In genomic region chr20:29093958-29094357, GRCh38 we compare ENCODE assay signal across 8 cellular contexts.
DNase-seq lines count a peak whose midpoint lies in the region; ATAC-seq, FAIRE-seq and TF ChIP-seq lines count a peak whose summit lies in the region.
"Not testable (repeated sequence)": the region's sequence is repeated elsewhere in the genome, so short reads cannot be mapped to it uniquely, and the experiment has no call there.

No MANE protein-coding gene starts in this region.

- H3K36me3 ChIP-seq in K562 (ENCODE audit: control insufficient read depth, insufficient read depth, low read length): peaks cover 16% of the 10 kb centered on the region; the same call in 1 of the 3 replicates
- H3K36me3 ChIP-seq in HepG2 (replicated peaks in 1 of 2; ENCODE audit: control insufficient read depth in 1 of 2, insufficient read depth in 2 of 2, low read length in 2 of 2): not testable (repeated sequence)

- intact Hi-C loops in K562 (cut with micrococcal nuclease); HepG2 (cut with micrococcal nuclease; ENCODE audit: unreplicated experiment): not testable (repeated sequence)

- TF ChIP-seq POLR2A in K562 (conservative IDR thresholded peaks at IDR 0.05); HepG2 (IDR thresholded peaks at IDR 0.05; ENCODE audit: insufficient read depth in 1 of 2, low read depth in 2 of 2, low read length in 2 of 2): not testable (repeated sequence)

- TF ChIP-seq EP300 in K562 (IDR thresholded peaks at IDR 0.05; ENCODE audit: low read length); HepG2 (IDR thresholded peaks at IDR 0.05; ENCODE audit: low read depth in 2 of 2, low read length in 2 of 2); HepG2 (CRISPR knock-in tag; IDR thresholded peaks at IDR 0.05; ENCODE audit: borderline replicate concordance): not testable (repeated sequence)

- H3K27me3 ChIP-seq in K562 (ENCODE audit: control insufficient read depth in 2 of 2, insufficient read depth in 2 of 2, low read length in 2 of 2); HepG2 (ENCODE audit: control insufficient read depth in 1 of 2, insufficient read depth in 2 of 2, low read length in 2 of 2): not testable (repeated sequence)

- ATAC-seq in K562, HepG2: not testable (repeated sequence)

- CTCF ChIA-PET in K562 (lab: Yijun Ruan, JAX; ENCODE audit: low intra/inter-chr PET ratio); HepG2 (lab: Yijun Ruan, JAX; ENCODE audit: low intra/inter-chr PET ratio, low total read pairs): not testable (repeated sequence)

- peak; percentile 17 for DNase-seq in NCI-H226
- DNase-seq in RKO (ENCODE audit: low spot score): peak; percentile 11
- DNase-seq in RPMI7951 (ENCODE audit: low read depth): peak; percentile 62
- DNase-seq in K562 (ENCODE audit: extremely low read depth in 1 of 4, low spot score in 3 of 4); HepG2 (ENCODE audit: low spot score): not testable (repeated sequence)
- peak; percentile 15 for DNase-seq in choroid plexus epithelial cell (ENCODE audit: low read depth)
- DNase-seq in iris pigment epithelial cell (ENCODE audit: low read depth): peak; percentile 24
- DNase-seq in non-pigmented ciliary epithelial cell (ENCODE audit: low read depth): peak; percentile 3

- not testable (repeated sequence) for H3K9me1 ChIP-seq in K562 (ENCODE audit: control insufficient read depth, insufficient read depth, low read length)

- H3K4me2 ChIP-seq in K562 (ENCODE audit: insufficient read depth, low read length); HepG2 (ENCODE audit: low read depth, low read length): not testable (repeated sequence)

- TF ChIP-seq RAD21 in K562 (CRISPR knock-in tag; conservative IDR thresholded peaks at IDR 0.05 in 1 of 2, IDR thresholded peaks at IDR 0.05 in 1 of 2); HepG2 (CRISPR knock-in tag; IDR thresholded peaks at IDR 0.05): not testable (repeated sequence)

- not testable (repeated sequence) for H3K79me2 ChIP-seq in K562 (ENCODE audit: control insufficient read depth, insufficient read depth, low read length); HepG2 (ENCODE audit: insufficient read depth, low read length)

- not testable (repeated sequence) for TF ChIP-seq CTCF in K562 (IDR thresholded peaks at IDR 0.05 in 2 of 3, conservative IDR thresholded peaks at IDR 0.05 in 1 of 3; ENCODE audit: insufficient read depth in 2 of 3, low read depth in 1 of 3, low read length in 3 of 3); choroid plexus epithelial cell (conservative IDR thresholded peaks at IDR 0.05; ENCODE audit: low read depth, low read length); HepG2 (CRISPR knock-in tag; IDR thresholded peaks at IDR 0.05)

- H2AFZ ChIP-seq in K562 (ENCODE audit: low read depth, low read length); HepG2 (ENCODE audit: low read length): not testable (repeated sequence)

- FAIRE-seq in K562 (lab: Jason Lieb, UNC); HepG2 (lab: Jason Lieb, UNC): not testable (repeated sequence)

- H3K4me1 ChIP-seq in K562 (replicated peaks in 1 of 2; ENCODE audit: control insufficient read depth in 2 of 2, insufficient read depth in 2 of 2, low read length in 2 of 2); HepG2 (ENCODE audit: insufficient read depth, low read length): not testable (repeated sequence)

- POLR2A ChIA-PET in K562 (lab: Yijun Ruan, JAX); HepG2 (lab: Yijun Ruan, JAX): not testable (repeated sequence)

- not testable (repeated sequence) for H3K4me3 ChIP-seq in K562; choroid plexus epithelial cell (ENCODE audit: low read depth, low read length); HepG2 (replicated peaks in 1 of 3; ENCODE audit: insufficient read depth in 1 of 3, low read depth in 2 of 3, low read length in 3 of 3)

- not testable (repeated sequence) for H3K9me3 ChIP-seq in K562 (replicated peaks; ENCODE audit: control insufficient read depth, insufficient read depth, low read depth, low read length)
- peaks cover 16% of the 10 kb centered on the region; the same call in 1 of the 2 replicates for H3K9me3 ChIP-seq in HepG2 (ENCODE audit: low read length)

- not testable (repeated sequence) for H3K27ac ChIP-seq in K562 (ENCODE audit: extremely low read depth, low read depth, low read length); HepG2 (ENCODE audit: extremely low read length, insufficient read depth, low read length)

- in situ Hi-C loops in K562 (cut with MboI): loop anchor here (25.0 kb wide), 1 partner anchor 518 kb away; no protein-coding TSS in a partner anchor
- in situ Hi-C loops in HepG2 (cut with HindIII; ENCODE audit: extremely low pct_ligation_motif_present, low pct_unique_long_range_greater_than_20kb): not testable (repeated sequence)

- BruUV-seq in K562 (replicated peaks; lab: Mats Ljungman, UMichigan); HepG2 (replicated peaks; lab: Mats Ljungman, UMichigan): not testable (repeated sequence)

- H4K20me1 ChIP-seq in K562 (replicated peaks; ENCODE audit: control insufficient read depth, insufficient read depth, low read length); HepG2 (ENCODE audit: insufficient read depth, low read length): not testable (repeated sequence)

- not testable (repeated sequence) for H3K9ac ChIP-seq in K562 (ENCODE audit: insufficient read depth in 1 of 2, low read depth in 2 of 2, low read length in 2 of 2); HepG2 (ENCODE audit: insufficient read depth, low read depth, low read length)

TF ChIP-seq in K562, 482 proteins besides CTCF, POLR2A, EP300 and RAD21:
- TF ChIP-seq ZNF121 (CRISPR knock-in tag; conservative IDR thresholded peaks at IDR 0.05) (peak; percentile 66), RBM25 (IDR thresholded peaks at IDR 0.05; ENCODE audit: low read depth, low read length, severe bottlenecking) (peak; percentile 31)

TF ChIP-seq in HepG2, 621 proteins besides CTCF, POLR2A, EP300 and RAD21:
- peak; percentile 13; the same call in 1 of the 2 replicates for TF ChIP-seq ZNF121 (CRISPR knock-in tag; IDR thresholded peaks at IDR 0.05)
